Comparison of ENCODE assay signal across 8 cellular contexts in genomic region chrY:14340459-14341146, GRCh38.
DNase-seq lines count a peak whose midpoint lies in the region; ATAC-seq and TF ChIP-seq lines count a peak whose summit lies in the region.

No MANE protein-coding gene starts in this region.

- ATAC-seq in GM21515 (IDR thresholded peaks at IDR 0.05; ENCODE audit: unreplicated experiment) (peak; percentile 83), GM18907 (IDR thresholded peaks at IDR 0.05; ENCODE audit: unreplicated experiment) (no peak), GM18505 (IDR thresholded peaks at IDR 0.05; ENCODE audit: unreplicated experiment) (no peak), GM19351 (IDR thresholded peaks at IDR 0.05; ENCODE audit: unreplicated experiment) (no peak)

- no peaks in the 10 kb centered on the region for H3K9me3 ChIP-seq in endocrine pancreas (ENCODE audit: control insufficient read depth, low read length)

- H3K36me3 ChIP-seq in endocrine pancreas (ENCODE audit: control insufficient read depth, insufficient read depth, low read length) = no peaks in the 10 kb centered on the region

- DNase-seq in AG10803 (ENCODE audit: low read depth) (peak; percentile 43), NCI-H2196 (lab: John Stamatoyannopoulos, UW; ENCODE audit: unreplicated experiment) (peak; percentile 41), NCI-H146 (lab: John Stamatoyannopoulos, UW) (no peak)

- no peak for TF ChIP-seq POLR2A in GM18505 (IDR thresholded peaks at IDR 0.05; ENCODE audit: borderline replicate concordance, extremely low read depth, insufficient read depth, insufficient read length)

- no peak overlapping the region for H3K9ac ChIP-seq in endocrine pancreas (ENCODE audit: control insufficient read depth, insufficient read depth, low read length)

- H3K4me1 ChIP-seq in endocrine pancreas (ENCODE audit: control insufficient read depth, insufficient read depth, low read length) = peaks cover 4% of the 10 kb centered on the region

- H3K4me3 ChIP-seq in AG10803 (ENCODE audit: low read length) (no peak overlapping the region), endocrine pancreas (ENCODE audit: control insufficient read depth, insufficient read depth, low read length) (peak overlapping the region; percentile 14)

- TF ChIP-seq CTCF in AG10803 (conservative IDR thresholded peaks at IDR 0.05; ENCODE audit: low read length) = no peak

- no peaks in the 10 kb centered on the region for H3K27me3 ChIP-seq in endocrine pancreas (ENCODE audit: control insufficient read depth, insufficient read depth, low read length)
